ENCODE assay signal across 9 cellular contexts in the genomic region with DNA sequence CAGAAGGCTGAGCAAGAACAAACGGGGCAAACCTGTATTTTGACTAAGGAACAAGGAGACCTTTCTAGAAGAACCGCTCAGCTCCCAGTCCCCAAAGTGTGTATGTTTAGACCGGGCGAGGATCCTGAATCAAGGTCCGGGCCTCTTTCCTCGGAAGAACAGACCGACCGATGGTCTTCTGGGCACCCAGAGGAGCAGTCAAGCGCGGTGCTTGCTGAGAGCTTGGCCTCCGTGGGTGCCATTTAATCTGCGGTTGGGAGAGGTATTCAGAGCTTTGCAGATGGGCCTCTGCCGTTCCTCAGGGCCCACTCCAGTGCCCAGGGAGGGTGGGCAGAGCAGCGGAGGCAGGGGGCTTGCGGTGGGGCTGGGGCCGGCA. TPM values are rescaled to one million over a fixed set of nuclear protein-coding genes. Genes with fewer than 3 reads are reported as not detected.
DNase-seq lines count a peak whose midpoint lies in the region; ATAC-seq, FAIRE-seq and TF ChIP-seq lines count a peak whose summit lies in the region.
"Had no signal": no experiment of that assay in that cellular context is flagged by ENCODE, and none has a peak within 500 bp of the region (broad histone marks: within the 10 kb centered on the region; RNA-seq: fewer than 3 reads in every experiment).

No MANE protein-coding gene starts in this region.

- ATAC-seq in upper lobe of right lung (peak; percentile 3), HG02763 (IDR thresholded peaks at IDR 0.05; ENCODE audit: unreplicated experiment) (no peak)

- no peaks in the 10 kb centered on the region for H3K36me3 Mint-ChIP-seq in activated naive CD8-positive, alpha-beta T cell
- no peaks in the 10 kb centered on the region for H3K36me3 Mint-ChIP-seq in activated naive CD8-positive, alpha-beta T cell treated with anti-CD3 and anti-CD28 coated beads for 36 hours

- no peaks in the 10 kb centered on the region for H3F3A ChIP-seq in SU-DHL-6 (ENCODE audit: insufficient read depth)

- dilution Hi-C loops in keratinocyte (cut with MboI; ENCODE audit: extremely low pct_ligation_motif_present, low sequenced_read_pairs): no loop called here

- FAIRE-seq in keratinocyte (lab: Jason Lieb, UNC): no peak

- H3K4me2 ChIP-seq in SU-DHL-6 (ENCODE audit: low read depth, low read length, poor library complexity, severe bottlenecking) (peak overlapping the region; percentile 50), keratinocyte (ENCODE audit: control insufficient read depth, extremely low read depth, insufficient read depth, low read depth, low read length) (peak overlapping the region; percentile 28)

- H3K9ac ChIP-seq in SU-DHL-6 (ENCODE audit: low read length) (peak overlapping the region; percentile 45; the same call in 1 of the 2 replicates), keratinocyte (ENCODE audit: control insufficient read depth, extremely low read depth, insufficient read depth, low read length) (no peak overlapping the region)

- H3K27me3 ChIP-seq in SU-DHL-6 (ENCODE audit: low read length): no peaks in the 10 kb centered on the region
- H3K27me3 ChIP-seq in keratinocyte (ENCODE audit: control insufficient read depth, extremely low read depth, insufficient read depth, low read length): no peaks in the 10 kb centered on the region
- H3K27me3 ChIP-seq in upper lobe of right lung: peaks cover 7% of the 10 kb centered on the region

- peaks cover 15% of the 10 kb centered on the region for H3K4me1 ChIP-seq in keratinocyte (ENCODE audit: control insufficient read depth, extremely low read depth, insufficient read depth, low read length)
- no peaks in the 10 kb centered on the region for H3K4me1 ChIP-seq in upper lobe of right lung

- no peaks in the 10 kb centered on the region for H3K9me1 ChIP-seq in keratinocyte (ENCODE audit: control insufficient read depth, extremely low read depth, insufficient read depth, low read length)

- H3K4me3 ChIP-seq in SU-DHL-6 (ENCODE audit: insufficient read depth, low read length, poor library complexity, severe bottlenecking) (no peak overlapping the region), keratinocyte (ENCODE audit: control insufficient read depth in 2 of 3, extremely low read depth in 1 of 3, insufficient read depth in 2 of 3, low read depth in 1 of 3, low read length in 3 of 3) (no peak overlapping the region), upper lobe of right lung (no peak overlapping the region)

- H3K27ac Mint-ChIP-seq in activated naive CD8-positive, alpha-beta T cell: no peak overlapping the region
- no peak overlapping the region for H3K27ac Mint-ChIP-seq in activated naive CD8-positive, alpha-beta T cell treated with anti-CD3 and anti-CD28 coated beads for 36 hours

- H3K79me2 ChIP-seq in SU-DHL-6 (ENCODE audit: insufficient read depth, low read length): no peaks in the 10 kb centered on the region
- H3K79me2 ChIP-seq in keratinocyte (ENCODE audit: control insufficient read depth, insufficient read depth, low read length): no peaks in the 10 kb centered on the region

- peak overlapping the region; percentile 32 for H3K4me3 Mint-ChIP-seq in activated naive CD8-positive, alpha-beta T cell
- no peak overlapping the region for H3K4me3 Mint-ChIP-seq in activated naive CD8-positive, alpha-beta T cell treated with anti-CD3 and anti-CD28 coated beads for 36 hours

- H4K20me1 ChIP-seq in SU-DHL-6 (ENCODE audit: low read depth, low read length) (no peaks in the 10 kb centered on the region), keratinocyte (ENCODE audit: control insufficient read depth, extremely low read depth, insufficient read depth, low read length) (no peaks in the 10 kb centered on the region)

- H3K9me3 ChIP-seq in SU-DHL-6 (ENCODE audit: insufficient read depth, low read length): no peaks in the 10 kb centered on the region
- H3K9me3 ChIP-seq in keratinocyte (ENCODE audit: control insufficient read depth, low read depth, low read length): no peaks in the 10 kb centered on the region
- H3K9me3 ChIP-seq in upper lobe of right lung: no peaks in the 10 kb centered on the region
- H3K9me3 ChIP-seq: thoracic aorta had no signal

- no peaks in the 10 kb centered on the region for H3K36me3 ChIP-seq in SU-DHL-6 (ENCODE audit: low read length)
- no peaks in the 10 kb centered on the region for H3K36me3 ChIP-seq in keratinocyte (ENCODE audit: control insufficient read depth in 2 of 2, extremely low read depth in 1 of 2, insufficient read depth in 2 of 2, low read length in 2 of 2)
- no peaks in the 10 kb centered on the region for H3K36me3 ChIP-seq in upper lobe of right lung
- H3K36me3 ChIP-seq: thoracic aorta had no signal

- no peaks in the 10 kb centered on the region for H3K9me2 ChIP-seq in SU-DHL-6 (replicated peaks; ENCODE audit: insufficient read depth, low read length)

- no peaks in the 10 kb centered on the region for H3K9me3 Mint-ChIP-seq in activated naive CD8-positive, alpha-beta T cell (ENCODE audit: low read depth)
- no peaks in the 10 kb centered on the region for H3K9me3 Mint-ChIP-seq in activated naive CD8-positive, alpha-beta T cell treated with anti-CD3 and anti-CD28 coated beads for 36 hours

- H3K27ac ChIP-seq in SU-DHL-6 (ENCODE audit: low read depth, low read length) (no peak overlapping the region), keratinocyte (ENCODE audit: control insufficient read depth, insufficient read depth, low read length) (no peak overlapping the region), upper lobe of right lung (no peak overlapping the region)
- H3K27ac ChIP-seq: thoracic aorta had no signal

- TF ChIP-seq CTCF in SU-DHL-6 (IDR thresholded peaks at IDR 0.05; ENCODE audit: insufficient read depth, low read length, poor library complexity, severe bottlenecking) (no peak), keratinocyte (optimal IDR thresholded peaks at IDR 0.05 in 1 of 3, IDR thresholded peaks at IDR 0.05 in 1 of 3, conservative IDR thresholded peaks at IDR 0.05 in 1 of 3; ENCODE audit: extremely low read depth in 1 of 3, insufficient read depth in 2 of 3, low read length in 3 of 3) (no peak), upper lobe of right lung (IDR thresholded peaks at IDR 0.05) (no peak)

- H3K27me3 Mint-ChIP-seq in activated naive CD8-positive, alpha-beta T cell: peaks cover 10% of the 10 kb centered on the region
- H3K27me3 Mint-ChIP-seq in activated naive CD8-positive, alpha-beta T cell treated with anti-CD3 and anti-CD28 coated beads for 36 hours: peaks cover 55% of the 10 kb centered on the region

- DNase-seq in activated naive CD8-positive, alpha-beta T cell treated with anti-CD3 and anti-CD28 coated beads for 36 hours: no peak
- DNase-seq in keratinocyte (ENCODE audit: low read depth, low spot score) (no peak), upper lobe of right lung (no peak), SW 1271 (lab: John Stamatoyannopoulos, UW) (no peak), amniotic stem cell (lab: John Stamatoyannopoulos, UW) (no peak)

- peaks cover 4% of the 10 kb centered on the region for H3K4me1 Mint-ChIP-seq in activated naive CD8-positive, alpha-beta T cell (ENCODE audit: low read depth)
- H3K4me1 Mint-ChIP-seq in activated naive CD8-positive, alpha-beta T cell treated with anti-CD3 and anti-CD28 coated beads for 36 hours: peaks cover 7% of the 10 kb centered on the region

- H2AFZ ChIP-seq in SU-DHL-6 (ENCODE audit: low read depth, low read length, severe bottlenecking) (peak overlapping the region; percentile 70), keratinocyte (ENCODE audit: control insufficient read depth, low read length) (peak overlapping the region; percentile 31)

- intact Hi-C loops in upper lobe of right lung (cut with DNase I): loop anchor here (10.0 kb wide), 1 partner anchor 220 kb away; no protein-coding TSS in a partner anchor

RNA-seq across cellular contexts. Expression of a gene that starts 26.5 kb away (rescaled TPM):
- 100 to 1,000 TPM; 124 to 130 TPM for total RNA-seq in activated naive CD8-positive, alpha-beta T cell treated with anti-CD3 and anti-CD28 coated beads for 36 hours
- 238 to 276 TPM (median 242 TPM) in 3 replicates for polyA plus RNA-seq in keratinocyte
- polyA plus RNA-seq in keratinocyte (2011; ENCODE audit: low read depth): 147 TPM
- 172 and 329 TPM in 2 replicates for polyA plus RNA-seq in keratinocyte (2011; cell fraction: cytosol; rRNA removed)
- 190 and 196 TPM in 2 replicates for polyA plus RNA-seq in keratinocyte (2011; cell fraction: nucleus; rRNA removed)
- polyA plus RNA-seq in keratinocyte (2012; ENCODE audit: low replicate concordance): 88.1 and 124 TPM in 2 replicates
- 156 to 320 TPM (median 270 TPM) in 3 replicates for polyA minus RNA-seq in keratinocyte
- polyA minus RNA-seq in keratinocyte (2011; cell fraction: cytosol; rRNA and poly(A)+ RNA removed): 71.7 TPM
- 59.4 and 126 TPM in 2 replicates for polyA minus RNA-seq in keratinocyte (2011; cell fraction: nucleus; rRNA and poly(A)+ RNA removed)
- total RNA-seq in upper lobe of right lung: 125 TPM
